In genomic region chr22:39462443-39463147, GRCh38 we compare ENCODE assay signal across 10 cellular contexts. TPM values are rescaled to one million over a fixed set of nuclear protein-coding genes. Genes with fewer than 3 reads are reported as not detected.
DNase-seq lines count a peak whose midpoint lies in the region; ATAC-seq and TF ChIP-seq lines count a peak whose summit lies in the region.
"Had no signal": no experiment of that assay in that cellular context is flagged by ENCODE, and none has a peak within 500 bp of the region (broad histone marks: within the 10 kb centered on the region; RNA-seq: fewer than 3 reads in every experiment).

No MANE protein-coding gene starts in this region.

- no peaks in the 10 kb centered on the region for H3K9me3 Mint-ChIP-seq in osteocyte (ENCODE audit: unreplicated experiment)

- no peak overlapping the region for H3K4me3 Mint-ChIP-seq in osteocyte (ENCODE audit: unreplicated experiment)

- peaks cover 58% of the 10 kb centered on the region for H3K4me1 Mint-ChIP-seq in osteocyte (ENCODE audit: unreplicated experiment)

- intact Hi-C loops in Panc1 (cut with micrococcal nuclease; ENCODE audit: unreplicated experiment): no loop called here
- intact Hi-C loops in Right ventricle myocardium superior (cut with DNase I): no loop called here

- ATAC-seq in Panc1 (0 out of 2 replicates have a peak, but pooled peaks have one; percentile 57), Right ventricle myocardium superior (ENCODE audit: poor library complexity) (peak; percentile 41), HG03432 (IDR thresholded peaks at IDR 0.05; ENCODE audit: unreplicated experiment) (no peak), GM21737 (IDR thresholded peaks at IDR 0.05; ENCODE audit: unreplicated experiment) (no peak)

- H3K27ac Mint-ChIP-seq in osteocyte (ENCODE audit: unreplicated experiment): no peak overlapping the region

- H3K4me1 ChIP-seq in Panc1 (ENCODE audit: control insufficient read depth, insufficient read depth, low read length): no peaks in the 10 kb centered on the region

- TF ChIP-seq CTCF in GM06990 (IDR thresholded peaks at IDR 0.05; ENCODE audit: insufficient read depth, low read length, poor library complexity, severe bottlenecking): peak; percentile 6
- TF ChIP-seq CTCF in Panc1 (IDR thresholded peaks at IDR 0.05): no peak
- peak; percentile 21 for TF ChIP-seq CTCF in osteocyte (IDR thresholded peaks at IDR 0.05)

- CTCF ChIA-PET in Panc1 (lab: Charles Lee): no interaction called here

- peaks cover 1% of the 10 kb centered on the region for H3K36me3 ChIP-seq in GM06990 (ENCODE audit: control insufficient read depth, insufficient read depth, low read length)
- no peaks in the 10 kb centered on the region for H3K36me3 ChIP-seq in Panc1 (ENCODE audit: control insufficient read depth, insufficient read depth, low read length)

- H3K9me3 ChIP-seq in Panc1 (ENCODE audit: control insufficient read depth, insufficient read depth, low read depth, low read length): no peaks in the 10 kb centered on the region

- H3K27ac ChIP-seq in Panc1 (ENCODE audit: low read length): no peak overlapping the region

- peak overlapping the region; percentile 12; the same call in 1 of the 2 replicates for H3K4me3 ChIP-seq in GM06990 (replicated peaks; ENCODE audit: low read depth, low read length)
- no peak overlapping the region for H3K4me3 ChIP-seq in Panc1 (ENCODE audit: low read depth in 2 of 2, low read length in 2 of 2)

- H3K27me3 ChIP-seq in GM06990 (replicated peaks; ENCODE audit: control insufficient read depth, insufficient read depth, low read length) (no peaks in the 10 kb centered on the region), Panc1 (ENCODE audit: control insufficient read depth, insufficient read depth, low read length) (no peaks in the 10 kb centered on the region)

- no peaks in the 10 kb centered on the region for H3K36me3 Mint-ChIP-seq in osteocyte (ENCODE audit: unreplicated experiment)

- in situ Hi-C loops in Panc1 (cut with HindIII; ENCODE audit: low pct_unique_long_range_greater_than_20kb, low sequenced_read_pairs): no loop called here

- no TSS peak for BruUV-seq in Panc1 (replicated peaks; lab: Mats Ljungman, UMichigan)

- peak; percentile 57 for DNase-seq in GM06990 (ENCODE audit: extremely low read depth, insufficient read length)
- DNase-seq in Panc1 (ENCODE audit: low read depth, low spot score): no peak
- peak; percentile 73 for DNase-seq in Right ventricle myocardium superior
- DNase-seq in osteocyte (ENCODE audit: extremely low spot score, unreplicated experiment): no peak
- no peak for DNase-seq in NCI-H2196 (lab: John Stamatoyannopoulos, UW; ENCODE audit: unreplicated experiment)
- no peak for DNase-seq in activated gamma-delta T cell treated with Interleukin-2 at 50 U/mL for 16 hours
- DNase-seq: KG1; NK-92 treated with Interleukin-12 subunit alpha and Interleukin-12 subunit beta, amount 100 ng/mL, for 24 hours had no signal

- POLR2A ChIA-PET in Panc1 (lab: Charles Lee): no interaction called here

- no peaks in the 10 kb centered on the region for H3K27me3 Mint-ChIP-seq in osteocyte (ENCODE audit: unreplicated experiment)

RNA-seq across cellular contexts. Expression of gene MGAT3, which starts 5.8 kb away (rescaled TPM):
- total RNA-seq in Panc1 (2021; ENCODE audit: unreplicated experiment) (0.57 TPM), Right ventricle myocardium superior (3.9 TPM), osteocyte (9.4 and 10.9 TPM in 2 replicates)
- 1.9 TPM for polyA plus RNA-seq in Panc1 (2012; ENCODE audit: insufficient read length)

RNA-seq across cellular contexts. Expression of gene MIEF1, which starts 39.5 kb away (rescaled TPM):
- total RNA-seq in Panc1 (2021; ENCODE audit: unreplicated experiment) (29.9 TPM), Right ventricle myocardium superior (16.7 TPM), osteocyte (24.8 and 25.8 TPM in 2 replicates)
- polyA plus RNA-seq in Panc1 (2012; ENCODE audit: insufficient read length): 22.4 TPM

RNA-seq across cellular contexts. Expression of gene ATF4, which starts 57.8 kb away (rescaled TPM):
- total RNA-seq in Panc1 (2021; ENCODE audit: unreplicated experiment) (177 TPM), Right ventricle myocardium superior (200 TPM), osteocyte (408 and 440 TPM in 2 replicates)
- polyA plus RNA-seq in Panc1 (2012; ENCODE audit: insufficient read length): 378 TPM

Comparison
In these comparisons a context has a peak if more than half of its experiments do, and no peak if none do; other contexts are left out.
1. DNase-seq: peak in GM06990 (single experiment) and Right ventricle myocardium superior (single experiment); none in Panc1 (single experiment), osteocyte (single experiment), NCI-H2196 (single experiment) and activated gamma-delta T cell treated with Interleukin-2 at 50 U/mL for 16 hours (single experiment).
2. ATAC-seq: peak in Panc1 (single experiment) and Right ventricle myocardium superior (single experiment); none in HG03432 (single experiment) and GM21737 (single experiment).